ENCODE assay signal across 22 cellular contexts in the genomic region with DNA sequence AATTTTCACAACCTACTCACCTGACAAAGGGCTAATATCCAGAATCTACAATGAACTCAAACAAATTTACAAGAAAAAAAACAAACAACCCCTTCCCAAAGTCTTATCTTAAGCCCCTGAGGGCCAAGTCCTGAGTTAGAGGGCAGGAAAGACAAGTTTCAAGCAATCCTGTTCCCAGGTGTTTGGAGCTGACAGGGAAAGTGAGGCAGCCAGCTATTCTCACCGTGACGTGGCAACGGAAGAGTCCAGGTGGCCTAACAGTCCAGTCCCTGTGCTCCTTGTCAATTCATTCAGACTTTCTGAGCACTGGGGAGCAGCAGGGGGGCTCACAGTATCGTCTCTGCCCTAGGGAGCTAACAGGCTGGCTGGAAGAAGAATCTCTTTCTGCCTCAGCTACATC.
"Had no signal": no experiment of that assay in that cellular context is flagged by ENCODE, and none has a peak within 500 bp of the region (broad histone marks: within the 10 kb centered on the region; RNA-seq: fewer than 3 reads in every experiment).

No MANE protein-coding gene starts in this region.

- H3K36me3 ChIP-seq: esophagus squamous epithelium, gastrocnemius medialis, heart right ventricle, left lung, lower lobe of right lung had no signal

- ATAC-seq: esophagus mucosa, gastrocnemius medialis, heart right ventricle, left cardiac atrium, left lung, left ventricle myocardium superior, lower lobe of right lung, mucosa of descending colon had no signal

- H3K27ac Mint-ChIP-seq: mesothelial cell of epicardium had no signal

- H3K9me3 ChIP-seq: esophagus squamous epithelium, gastrocnemius medialis, left lung, lower lobe of right lung, mucosa of descending colon had no signal

- H3K27me3 ChIP-seq: dorsolateral prefrontal cortex, esophagus squamous epithelium, gastrocnemius medialis, heart right ventricle, left lung had no signal

- H3K4me3 ChIP-seq: coronary artery, dorsolateral prefrontal cortex, esophagus squamous epithelium, gastrocnemius medialis, heart right ventricle, left lung, lower lobe of right lung, mucosa of descending colon had no signal

- H3K4me1 Mint-ChIP-seq: mesothelial cell of epicardium had no signal

- H3K4me1 ChIP-seq: esophagus squamous epithelium, gastrocnemius medialis, left lung, lower lobe of right lung had no signal

- DNase-seq: dermis blood vessel endothelial cell; dorsolateral prefrontal cortex; effector CD4-positive, alpha-beta T cell; effector memory CD4-positive, alpha-beta T cell; erythroblast; esophagus squamous epithelium; foreskin fibroblast; foreskin melanocyte; gastrocnemius medialis; glutamatergic neuron; heart right ventricle; hippocampal formation; left cardiac atrium; left lung; left ventricle myocardium superior; lower lobe of right lung; mesenchymal stem cell; mucosa of descending colon had no signal

- H3K4me3 Mint-ChIP-seq: mesothelial cell of epicardium had no signal

- H3K27ac ChIP-seq: coronary artery, dorsolateral prefrontal cortex, epithelial cell of prostate, esophagus squamous epithelium, gastrocnemius medialis, heart right ventricle, left lung, lower lobe of right lung had no signal
